In the genomic region with DNA sequence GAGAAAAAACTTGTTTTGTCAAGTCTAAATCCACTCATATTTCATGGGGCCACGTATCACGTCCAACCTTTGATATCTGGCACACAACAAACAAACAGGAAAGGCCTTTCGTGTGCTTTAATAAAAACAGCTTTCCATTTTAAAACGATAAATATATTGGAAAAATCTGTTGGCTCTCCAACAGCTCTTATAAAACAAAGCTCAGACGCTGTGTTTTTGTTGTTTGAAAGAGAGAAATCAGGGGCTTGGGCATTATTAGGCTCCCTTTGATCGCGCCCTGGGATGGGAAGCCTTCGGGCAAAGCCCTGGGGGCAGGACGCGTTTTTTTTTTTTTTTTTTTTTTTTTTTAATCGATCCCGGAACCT, we compare ENCODE assay signal across 8 cellular contexts. TPM values are rescaled to one million over a fixed set of nuclear protein-coding genes. Genes with fewer than 3 reads are reported as not detected.
A peak's percentile ranks its signal among the peaks of the same experiment; 100 is the strongest.
DNase-seq lines count a peak whose midpoint lies in the region; TF ChIP-seq lines count a peak whose summit lies in the region.

No MANE protein-coding gene starts in this region.

- DNase-seq in EH (ENCODE audit: low read depth) (peak; percentile 28), OCI-M1 (lab: John Stamatoyannopoulos, UW) (peak; percentile 56), epithelial cell of esophagus (ENCODE audit: low read depth) (peak; percentile 32), occipital lobe (lab: John Stamatoyannopoulos, UW) (no peak), dedifferentiated amniotic fluid mesenchymal stem cell (ENCODE audit: extremely low spot score) (no peak), NCI-H226 (no peak), GDM1 (lab: John Stamatoyannopoulos, UW) (no peak)

- H3K4me3 ChIP-seq in epithelial cell of esophagus (ENCODE audit: low read length) (peak overlapping the region; percentile 10), parathyroid adenoma (ENCODE audit: low read depth, low read length) (peak overlapping the region; percentile 51)

- no peaks in the 10 kb centered on the region for H3K79me2 ChIP-seq in parathyroid adenoma

- H3K9me3 ChIP-seq in parathyroid adenoma (ENCODE audit: control insufficient read depth, low read length): no peaks in the 10 kb centered on the region

- no peaks in the 10 kb centered on the region for H3K4me1 ChIP-seq in parathyroid adenoma

- peak overlapping the region; percentile 84 for H3K27ac ChIP-seq in parathyroid adenoma

- H2AFZ ChIP-seq in parathyroid adenoma: peak overlapping the region; percentile 83

- no peak for TF ChIP-seq CTCF in epithelial cell of esophagus (IDR thresholded peaks at IDR 0.05; ENCODE audit: insufficient read depth, low read depth, low read length, missing control alignments)
- no peak for TF ChIP-seq CTCF in parathyroid adenoma (IDR thresholded peaks at IDR 0.05)

- no peaks in the 10 kb centered on the region for H3K36me3 ChIP-seq in parathyroid adenoma (ENCODE audit: control insufficient read depth, insufficient read depth, low read length)

- peak overlapping the region; percentile 69 for H3K4me2 ChIP-seq in parathyroid adenoma (ENCODE audit: low read length)

- H3K27me3 ChIP-seq in parathyroid adenoma (ENCODE audit: control insufficient read depth, insufficient read depth, low read length): no peaks in the 10 kb centered on the region

- peak overlapping the region; percentile 6 for H3K9ac ChIP-seq in parathyroid adenoma

RNA-seq across cellular contexts. Expression of a gene that starts 0.4 kb away (rescaled TPM):
- total RNA-seq in occipital lobe: 73.6 TPM

Comparison
In these comparisons a context has a peak if more than half of its experiments do, and no peak if none do; other contexts are left out.
1. DNase-seq: peak in EH (single experiment), OCI-M1 (single experiment) and epithelial cell of esophagus (single experiment); none in occipital lobe (single experiment), dedifferentiated amniotic fluid mesenchymal stem cell (single experiment), NCI-H226 (single experiment) and GDM1 (single experiment).